In the genomic region with DNA sequence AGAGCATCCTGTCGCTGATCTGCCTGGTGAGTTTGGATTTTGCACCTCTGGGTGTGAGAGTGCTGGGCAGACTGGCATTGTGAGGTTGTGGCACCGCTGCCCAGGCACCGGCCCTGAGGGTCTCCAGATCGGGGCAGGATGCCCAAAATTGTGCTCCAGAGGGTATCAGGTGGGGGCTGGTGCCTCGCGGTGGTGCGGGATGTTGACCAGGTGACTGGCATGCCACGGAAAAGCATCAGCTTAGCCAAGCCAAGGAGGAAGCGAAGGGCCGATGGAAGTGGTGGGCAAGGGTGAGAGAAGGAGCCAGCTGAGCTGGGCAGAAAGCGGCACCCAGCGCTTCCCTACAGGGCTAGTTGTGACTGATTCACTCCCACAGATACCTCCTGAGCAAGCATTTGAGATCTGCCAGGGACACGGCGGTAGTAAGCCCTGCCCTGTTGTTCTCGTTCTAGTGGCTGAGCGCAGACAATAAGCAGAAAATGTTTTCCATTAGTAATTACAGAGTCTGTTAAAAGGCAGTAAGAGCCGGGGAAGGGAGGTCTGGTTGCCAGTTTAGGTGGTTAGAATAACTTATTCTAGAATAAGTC, we compare ENCODE assay signal across 1 cellular context.
TF ChIP-seq lines count a peak whose summit lies in the region.

No MANE protein-coding gene starts in this region.

TF ChIP-seq in A549, 52 proteins besides CTCF, POLR2A, EP300 and RAD21:
- TF ChIP-seq JUN (IDR thresholded peaks at IDR 0.05) (no peak), HOXA7 (CRISPR knock-in tag; IDR thresholded peaks at IDR 0.05) (no peak), NFE2L2 (conservative IDR thresholded peaks at IDR 0.05; ENCODE audit: low read length) (no peak), MAZ (IDR thresholded peaks at IDR 0.05; ENCODE audit: borderline replicate concordance, low read depth, low read length) (no peak), ZSCAN20 (CRISPR knock-in tag; IDR thresholded peaks at IDR 0.05) (no peak), POLR2AphosphoS2 (conservative IDR thresholded peaks at IDR 0.05; ENCODE audit: low read length) (no peak), TP53 (CRISPR knock-in tag; IDR thresholded peaks at IDR 0.05) (no peak), RARB (CRISPR knock-in tag; IDR thresholded peaks at IDR 0.05) (no peak), MYC (IDR thresholded peaks at IDR 0.05; ENCODE audit: borderline replicate concordance, low read length) (no peak), E2F6 (IDR thresholded peaks at IDR 0.05; ENCODE audit: borderline replicate concordance, low read depth) (no peak), HOXB13 (CRISPR knock-in tag; IDR thresholded peaks at IDR 0.05; ENCODE audit: low read depth) (no peak), RFX5 (IDR thresholded peaks at IDR 0.05) (no peak), NPAS2 (CRISPR knock-in tag; IDR thresholded peaks at IDR 0.05; ENCODE audit: borderline replicate concordance) (no peak), FOSL2 (IDR thresholded peaks at IDR 0.05) (no peak), FOSL2 (CRISPR knock-in tag; IDR thresholded peaks at IDR 0.05) (no peak)
- TF ChIP-seq, protein P1, sequence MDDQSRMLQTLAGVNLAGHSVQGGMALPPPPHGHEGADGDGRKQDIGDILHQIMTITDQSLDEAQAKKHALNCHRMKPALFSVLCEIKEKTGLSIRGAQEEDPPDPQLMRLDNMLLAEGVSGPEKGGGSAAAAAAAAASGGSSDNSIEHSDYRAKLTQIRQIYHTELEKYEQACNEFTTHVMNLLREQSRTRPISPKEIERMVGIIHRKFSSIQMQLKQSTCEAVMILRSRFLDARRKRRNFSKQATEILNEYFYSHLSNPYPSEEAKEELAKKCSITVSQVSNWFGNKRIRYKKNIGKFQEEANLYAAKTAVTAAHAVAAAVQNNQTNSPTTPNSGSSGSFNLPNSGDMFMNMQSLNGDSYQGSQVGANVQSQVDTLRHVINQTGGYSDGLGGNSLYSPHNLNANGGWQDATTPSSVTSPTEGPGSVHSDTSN (IDR thresholded peaks at IDR 0.05): no peak
